In genomic region chr2:219551412-219551811, GRCh38 we compare ENCODE assay signal across 9 cellular contexts. TPM values are rescaled to one million over a fixed set of nuclear protein-coding genes. Genes with fewer than 3 reads are reported as not detected.
A peak's percentile ranks its signal among the peaks of the same experiment; 100 is the strongest.
DNase-seq lines count a peak whose midpoint lies in the region; ATAC-seq and TF ChIP-seq lines count a peak whose summit lies in the region.
"Had no signal": no experiment of that assay in that cellular context is flagged by ENCODE, and none has a peak within 500 bp of the region (broad histone marks: within the 10 kb centered on the region; RNA-seq: fewer than 3 reads in every experiment).

No MANE protein-coding gene starts in this region.

- TF ChIP-seq CTCF in epithelial cell of proximal tubule (conservative IDR thresholded peaks at IDR 0.05; ENCODE audit: low read depth, low read length) (no peak), osteoblast (IDR thresholded peaks at IDR 0.05; ENCODE audit: extremely low read depth, low read depth, low read length) (no peak)

- no peaks in the 10 kb centered on the region for H3K9me3 ChIP-seq in osteoblast (ENCODE audit: low read depth, low read length)

- H3K36me3 ChIP-seq in osteoblast (ENCODE audit: insufficient read depth, low read length) = no peaks in the 10 kb centered on the region

- H2AFZ ChIP-seq in osteoblast (ENCODE audit: low read length) = no peak overlapping the region

- peak; percentile 10 for DNase-seq in DMS114 treated with DMSO at 0.1 percent for 48 hours (lab: John Stamatoyannopoulos, UW; ENCODE audit: unreplicated experiment)
- DNase-seq in NCI-H2227 treated with DMSO at 0.1 percent for 48 hours (lab: John Stamatoyannopoulos, UW) = peak; percentile 61
- DNase-seq in epithelial cell of proximal tubule (ENCODE audit: low read depth) = no peak
- DNase-seq in osteoblast (ENCODE audit: insufficient read length, low spot score, missing footprints) = peak; percentile 95
- no peak for DNase-seq in GM19238 (ENCODE audit: insufficient read length, low spot score)
- no peak for DNase-seq in AML-193 (lab: John Stamatoyannopoulos, UW)

- H3K4me2 ChIP-seq in osteoblast (ENCODE audit: insufficient read depth, low read length) = peak overlapping the region; percentile 88

- ATAC-seq in HG02885 (IDR thresholded peaks at IDR 0.05; ENCODE audit: poor library complexity, unreplicated experiment) (no peak), HG02623 (IDR thresholded peaks at IDR 0.05; ENCODE audit: unreplicated experiment) (no peak)

- H4K20me1 ChIP-seq in osteoblast (ENCODE audit: insufficient read depth, low read length) = peaks cover 2% of the 10 kb centered on the region

- H3K79me2 ChIP-seq in osteoblast (ENCODE audit: insufficient read depth, low read length) = no peaks in the 10 kb centered on the region

- H3K4me3 ChIP-seq in epithelial cell of proximal tubule (ENCODE audit: low read depth, low read length) (peak overlapping the region; percentile 73), osteoblast (ENCODE audit: insufficient read depth, low read length) (peak overlapping the region; percentile 76)

- H3K27ac ChIP-seq in osteoblast (ENCODE audit: low read depth, low read length) = no peak overlapping the region

- H3K4me1 ChIP-seq in osteoblast (ENCODE audit: insufficient read depth, low read length) = peaks cover 13% of the 10 kb centered on the region

- peaks cover 2% of the 10 kb centered on the region for H3K27me3 ChIP-seq in osteoblast (ENCODE audit: insufficient read depth, low read length)

RNA-seq across cellular contexts. Expression of gene TMEM198, which starts 7.6 kb away (rescaled TPM):
- total RNA-seq in epithelial cell of proximal tubule (1.6 and 1.7 TPM in 2 replicates), osteoblast (1.1 and 1.5 TPM in 2 replicates)

RNA-seq across cellular contexts. Expression of gene CHPF, which starts 7.8 kb away (rescaled TPM):
- total RNA-seq in epithelial cell of proximal tubule (96.2 and 122 TPM in 2 replicates), osteoblast (192 and 221 TPM in 2 replicates)

RNA-seq across cellular contexts. Expression of gene OBSL1, which starts 19.9 kb away (rescaled TPM):
- total RNA-seq in epithelial cell of proximal tubule = 38.8 and 87.0 TPM in 2 replicates
- 60.4 and 65.9 TPM in 2 replicates for total RNA-seq in osteoblast

RNA-seq across cellular contexts. Expression of gene INHA, which starts 20.7 kb away (rescaled TPM):
- total RNA-seq in epithelial cell of proximal tubule (0.17 and 0.22 TPM in 2 replicates), osteoblast (under 0.01 and 0.29 TPM in 2 replicates)
- total RNA-seq: HT-29 had no signal

RNA-seq across cellular contexts. Expression of gene ASIC4, which starts 37.1 kb away (rescaled TPM):
- total RNA-seq in epithelial cell of proximal tubule = not detected in 2 replicates
- total RNA-seq in osteoblast = under 0.01 TPM in 1 of 2 replicates, not detected in the other

Comparison
In these comparisons a context has a peak if more than half of its experiments do, and no peak if none do; other contexts are left out.
1. DNase-seq: peak in DMS114 treated with DMSO at 0.1 percent for 48 hours (single experiment), NCI-H2227 treated with DMSO at 0.1 percent for 48 hours (single experiment) and osteoblast (single experiment); none in epithelial cell of proximal tubule (single experiment), GM19238 (single experiment) and AML-193 (0 of 2).